21 cellular contexts compared by ENCODE assay signal in the genomic region with DNA sequence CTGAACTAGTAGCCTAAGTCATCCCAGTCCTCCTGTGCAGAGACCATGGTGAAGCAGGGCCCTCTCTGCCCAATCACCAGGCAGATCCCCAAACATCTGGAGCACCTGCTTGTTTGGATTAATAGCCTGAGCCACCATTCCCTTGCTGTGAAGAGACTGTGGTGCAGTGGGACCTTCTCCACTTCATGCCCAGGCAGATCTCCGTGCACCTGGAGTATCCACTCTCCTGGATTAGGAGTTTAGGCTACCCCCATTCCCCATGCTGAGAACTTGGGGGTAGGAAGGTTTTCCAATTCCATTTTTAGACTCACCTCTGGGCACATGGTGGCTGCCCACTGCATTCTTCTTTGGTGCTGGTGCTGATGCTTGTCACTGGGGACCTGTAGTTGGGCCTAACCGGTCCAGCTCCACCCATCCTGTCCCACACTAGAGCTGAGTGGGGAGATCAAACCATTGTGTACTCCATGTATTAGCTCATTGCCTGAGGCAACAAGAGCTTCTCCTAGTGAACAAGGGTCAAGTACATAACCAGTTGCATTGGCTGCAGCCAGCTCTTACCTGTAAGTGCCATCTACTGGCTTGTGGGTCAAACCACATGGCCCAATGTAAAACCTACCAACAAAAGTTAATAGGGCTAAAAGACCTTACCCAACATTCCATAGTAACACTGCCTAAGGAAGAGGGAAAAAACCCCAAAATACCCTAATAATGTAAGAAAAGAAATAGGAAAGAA.
DNase-seq lines count a peak whose midpoint lies in the region; ATAC-seq and TF ChIP-seq lines count a peak whose summit lies in the region.
"Had no signal": no experiment of that assay in that cellular context is flagged by ENCODE, and none has a peak within 500 bp of the region (broad histone marks: within the 10 kb centered on the region; RNA-seq: fewer than 3 reads in every experiment).

No MANE protein-coding gene starts in this region.

- no peaks in the 10 kb centered on the region for H3F3A ChIP-seq in PC-3 (ENCODE audit: low read length, unreplicated experiment)

- CTCF ChIA-PET in PC-3 (lab: Charles Lee) = interaction anchor here (0.5 kb wide), 1 partner anchor 485 kb away, joined by 3 read pairs; no protein-coding TSS in a partner anchor

- no peaks in the 10 kb centered on the region for H3K9me3 ChIP-seq in PC-3 (ENCODE audit: low read length)
- H3K9me3 ChIP-seq: MG63 had no signal

- ATAC-seq in PC-3 = peak; percentile 47
- no peak for ATAC-seq in HG02884 (IDR thresholded peaks at IDR 0.05; ENCODE audit: unreplicated experiment)
- no peak for ATAC-seq in HG02588 (IDR thresholded peaks at IDR 0.05; ENCODE audit: unreplicated experiment)
- no peak for ATAC-seq in HG03045 (IDR thresholded peaks at IDR 0.05; ENCODE audit: unreplicated experiment)
- ATAC-seq: naive thymus-derived CD4-positive, alpha-beta T cell; Panc1 had no signal

- TF ChIP-seq CTCF in GM12873 (IDR thresholded peaks at IDR 0.05; ENCODE audit: insufficient read depth, low read depth, low read length, missing control alignments) (peak; percentile 23), PC-3 (conservative IDR thresholded peaks at IDR 0.05; ENCODE audit: low read depth, low read length) (peak; percentile 58), fibroblast of mammary gland (conservative IDR thresholded peaks at IDR 0.05; ENCODE audit: control insufficient read depth, insufficient read depth, low read depth, low read length) (no peak)

- no peak overlapping the region for H3K27ac ChIP-seq in PC-3 (ENCODE audit: low read length)
- H3K27ac ChIP-seq: parathyroid adenoma, SK-N-MC had no signal

- no peaks in the 10 kb centered on the region for H3K79me2 ChIP-seq in PC-3 (ENCODE audit: low read length)
- H3K79me2 ChIP-seq: parathyroid adenoma had no signal

- no peaks in the 10 kb centered on the region for H3K27me3 ChIP-seq in PC-3 (ENCODE audit: low read length)
- H3K27me3 ChIP-seq: MG63 had no signal

- H3K36me3 ChIP-seq in PC-3 (ENCODE audit: low read depth, low read length) = no peaks in the 10 kb centered on the region
- H3K36me3 ChIP-seq: MG63 had no signal

- POLR2A ChIA-PET in PC-3 (lab: Charles Lee; ENCODE audit: unreplicated experiment) = no interaction called here

- intact Hi-C loops in PC-3 (cut with micrococcal nuclease) = no loop called here

- no peaks in the 10 kb centered on the region for H3K9me2 ChIP-seq in PC-3 (replicated peaks; ENCODE audit: low read length)

- H3K9ac ChIP-seq in PC-3 (ENCODE audit: low read length) = no peak overlapping the region
- H3K9ac ChIP-seq: parathyroid adenoma had no signal

- BruUV-seq in PC-3 (replicated peaks; lab: Mats Ljungman, UMichigan) = no TSS peak

- H3K4me1 ChIP-seq in PC-3 (ENCODE audit: insufficient read depth, low read length) = peaks cover 10% of the 10 kb centered on the region
- H3K4me1 ChIP-seq: parathyroid adenoma had no signal

- H4K20me1 ChIP-seq in PC-3 (ENCODE audit: low read length) = no peaks in the 10 kb centered on the region

- H3K4me2 ChIP-seq in PC-3 (ENCODE audit: low read length) = no peak overlapping the region

- H3K4me3 ChIP-seq in PC-3 (ENCODE audit: low read length) (no peak overlapping the region), fibroblast of mammary gland (ENCODE audit: control insufficient read depth, low read depth, low read length) (no peak overlapping the region)
- H3K4me3 ChIP-seq: MG63, SK-N-MC had no signal

- H2AFZ ChIP-seq in PC-3 (ENCODE audit: low read length) = no peak overlapping the region
- H2AFZ ChIP-seq: parathyroid adenoma had no signal

- peak; percentile 93 for DNase-seq in DMS53 (lab: John Stamatoyannopoulos, UW)
- DNase-seq in PC-3 = peak; percentile 69
- DNase-seq in fibroblast of mammary gland (ENCODE audit: low read depth) = peak; percentile 11
- DNase-seq in NCI-H187 (lab: John Stamatoyannopoulos, UW) = no peak
- DNase-seq: activated CD8-positive, alpha-beta memory T cell treated with anti-CD3 and anti-CD28 coated beads for 24 hours; amygdala; central memory CD4-positive, alpha-beta T cell; head of caudate nucleus; immature natural killer cell; MG63; naive thymus-derived CD4-positive, alpha-beta T cell; NCI-H1694 treated with DMSO at 0.1 percent for 48 hours; NCI-H510A; stimulated activated CD4-positive, alpha-beta T cell treated with anti-CD3 and anti-CD28 coated beads, Interleukin-2, amount 100 ng/mL, for 48 hours had no signal

Comparison
In these comparisons a context has a peak if more than half of its experiments do, and no peak if none do; other contexts are left out.
1. DNase-seq: peak in DMS53 (single experiment), PC-3 (single experiment) and fibroblast of mammary gland (single experiment); none in NCI-H187 (0 of 2).